In the genomic region with DNA sequence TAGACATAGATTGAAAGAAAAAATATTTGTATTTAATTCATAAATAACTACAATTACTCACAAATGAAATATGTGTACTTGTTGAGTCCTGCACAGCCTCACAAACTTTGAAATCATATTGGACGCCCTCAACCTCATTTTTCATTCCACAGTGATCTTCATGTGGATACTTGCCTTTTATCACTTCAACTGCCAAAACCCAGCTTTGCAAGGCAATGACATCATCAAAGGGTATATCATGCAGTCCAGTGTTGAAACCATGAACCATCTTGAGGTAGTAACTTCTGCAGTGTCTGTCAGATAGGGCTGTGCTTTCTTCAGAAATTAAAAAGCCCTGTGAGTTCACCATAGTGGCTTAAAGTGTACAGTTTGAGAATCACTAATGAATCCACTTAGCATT, we compare ENCODE assay signal across 18 cellular contexts.
A peak's percentile ranks its signal among the peaks of the same experiment; 100 is the strongest.
DNase-seq lines count a peak whose midpoint lies in the region; FAIRE-seq and TF ChIP-seq lines count a peak whose summit lies in the region.
"Had no signal": no experiment of that assay in that cellular context is flagged by ENCODE, and none has a peak within 500 bp of the region (broad histone marks: within the 10 kb centered on the region; RNA-seq: fewer than 3 reads in every experiment).

No MANE protein-coding gene starts in this region.

- H3K27ac ChIP-seq in breast epithelium (no peak overlapping the region), VCaP (peak overlapping the region; percentile 77), epithelial cell of prostate (no peak overlapping the region), keratinocyte (ENCODE audit: control insufficient read depth, insufficient read depth, low read length) (no peak overlapping the region), small intestine (ENCODE audit: low read depth in 1 of 2, low read length in 1 of 2) (no peak overlapping the region)
- H3K27ac ChIP-seq: 22Rv1 had no signal

- H3K27ac Mint-ChIP-seq in MCF 10A (ENCODE audit: low read depth, unreplicated experiment): no peak overlapping the region
- H3K27ac Mint-ChIP-seq: CD14-positive monocyte; CD8-positive, alpha-beta memory T cell; H9; HFFc6 had no signal

- H3K9me3 ChIP-seq in breast epithelium (no peaks in the 10 kb centered on the region), keratinocyte (ENCODE audit: control insufficient read depth, low read depth, low read length) (no peaks in the 10 kb centered on the region), small intestine (ENCODE audit: control insufficient read depth, low read depth) (no peaks in the 10 kb centered on the region)
- H3K9me3 ChIP-seq: Caco-2 had no signal

- POLR2A ChIA-PET in MCF 10A (lab: Yijun Ruan, JAX): interaction anchor here (0.6 kb wide), 1 partner anchor 118 kb away, joined by 3 read pairs; a partner anchor contains a TSS

- dilution Hi-C loops in keratinocyte (cut with MboI; ENCODE audit: extremely low pct_ligation_motif_present, low sequenced_read_pairs): no loop called here

- no peak for TF ChIP-seq POLR2A in breast epithelium (IDR thresholded peaks at IDR 0.05)

- H2AFZ ChIP-seq in keratinocyte (ENCODE audit: control insufficient read depth, low read length): no peak overlapping the region

- H3K9me1 ChIP-seq in keratinocyte (ENCODE audit: control insufficient read depth, extremely low read depth, insufficient read depth, low read length): no peaks in the 10 kb centered on the region

- H3K79me2 ChIP-seq in keratinocyte (ENCODE audit: control insufficient read depth, insufficient read depth, low read length): no peaks in the 10 kb centered on the region

- CTCF ChIA-PET in MCF 10A (lab: Yijun Ruan, JAX): interaction anchor here (0.6 kb wide), 1 partner anchor 245 kb away, joined by 3 read pairs; no protein-coding TSS in a partner anchor

- no peaks in the 10 kb centered on the region for H3K4me1 Mint-ChIP-seq in MCF 10A (ENCODE audit: insufficient read depth, unreplicated experiment)
- H3K4me1 Mint-ChIP-seq: CD14-positive monocyte; CD8-positive, alpha-beta memory T cell; H9 had no signal

- FAIRE-seq in keratinocyte (lab: Jason Lieb, UNC) (peak; percentile 36), small intestine (lab: Jason Lieb, UNC) (no peak)
- FAIRE-seq: GM18507 had no signal

- no peaks in the 10 kb centered on the region for H3K4me1 ChIP-seq in breast epithelium
- H3K4me1 ChIP-seq in keratinocyte (ENCODE audit: control insufficient read depth, extremely low read depth, insufficient read depth, low read length): no peaks in the 10 kb centered on the region
- no peaks in the 10 kb centered on the region for H3K4me1 ChIP-seq in small intestine (ENCODE audit: control insufficient read depth in 2 of 2, insufficient read depth in 1 of 2, low read depth in 1 of 2, low read length in 1 of 2)
- H3K4me1 ChIP-seq: Caco-2 had no signal

- WGBS in small intestine, 3 donors: 66 to 87% (median 69%) methylated on average over 1 of the region's 1 CpG

- H3K9ac ChIP-seq in keratinocyte (ENCODE audit: control insufficient read depth, extremely low read depth, insufficient read depth, low read length): no peak overlapping the region

- no peak overlapping the region for H3K4me2 ChIP-seq in keratinocyte (ENCODE audit: control insufficient read depth, extremely low read depth, insufficient read depth, low read depth, low read length)

- TF ChIP-seq CTCF in MCF 10A (IDR thresholded peaks at IDR 0.05; ENCODE audit: unreplicated experiment) (no peak), breast epithelium (IDR thresholded peaks at IDR 0.05) (no peak), VCaP (conservative IDR thresholded peaks at IDR 0.05) (no peak), keratinocyte (optimal IDR thresholded peaks at IDR 0.05 in 1 of 3, IDR thresholded peaks at IDR 0.05 in 1 of 3, conservative IDR thresholded peaks at IDR 0.05 in 1 of 3; ENCODE audit: extremely low read depth in 1 of 3, insufficient read depth in 2 of 3, low read length in 3 of 3) (no peak)

- H3K4me3 Mint-ChIP-seq in MCF 10A (ENCODE audit: unreplicated experiment): no peak overlapping the region
- H3K4me3 Mint-ChIP-seq: CD14-positive monocyte; CD8-positive, alpha-beta memory T cell; H9; HFFc6 had no signal

- no peaks in the 10 kb centered on the region for H3K9me3 Mint-ChIP-seq in MCF 10A (ENCODE audit: unreplicated experiment)
- H3K9me3 Mint-ChIP-seq: H9 had no signal

- peaks cover 5% of the 10 kb centered on the region for H3K36me3 Mint-ChIP-seq in MCF 10A (ENCODE audit: insufficient read depth, unreplicated experiment)
- H3K36me3 Mint-ChIP-seq: CD14-positive monocyte; CD8-positive, alpha-beta memory T cell had no signal

- H3K36me3 ChIP-seq in breast epithelium (no peaks in the 10 kb centered on the region), keratinocyte (ENCODE audit: control insufficient read depth in 2 of 2, extremely low read depth in 1 of 2, insufficient read depth in 2 of 2, low read length in 2 of 2) (no peaks in the 10 kb centered on the region), small intestine (ENCODE audit: control insufficient read depth in 2 of 2, insufficient read depth in 2 of 2, low read length in 2 of 2) (no peaks in the 10 kb centered on the region)

- no peaks in the 10 kb centered on the region for H3K27me3 ChIP-seq in breast epithelium
- H3K27me3 ChIP-seq in keratinocyte (ENCODE audit: control insufficient read depth, extremely low read depth, insufficient read depth, low read length): no peaks in the 10 kb centered on the region
- H3K27me3 ChIP-seq in small intestine (ENCODE audit: control insufficient read depth in 2 of 2, insufficient read depth in 2 of 2, low read length in 2 of 2): no peaks in the 10 kb centered on the region

- H3K27me3 Mint-ChIP-seq in MCF 10A (ENCODE audit: insufficient read depth, unreplicated experiment): no peaks in the 10 kb centered on the region
- H3K27me3 Mint-ChIP-seq: CD8-positive, alpha-beta memory T cell had no signal

- intact Hi-C loops in MCF 10A (cut with micrococcal nuclease): no loop called here
- intact Hi-C loops in breast epithelium (cut with DNase I; ENCODE audit: low total_unique reads): no loop called here

- H3K4me3 ChIP-seq in breast epithelium: no peak overlapping the region
- no peak overlapping the region for H3K4me3 ChIP-seq in keratinocyte (ENCODE audit: control insufficient read depth in 2 of 3, extremely low read depth in 1 of 3, insufficient read depth in 2 of 3, low read depth in 1 of 3, low read length in 3 of 3)
- no peak overlapping the region for H3K4me3 ChIP-seq in small intestine (ENCODE audit: low read depth in 1 of 2, low read length in 2 of 2)

- DNase-seq in MCF 10A (ENCODE audit: unreplicated experiment) (peak; percentile 74), breast epithelium (ENCODE audit: low spot score in 2 of 2) (no peak), epithelial cell of prostate (ENCODE audit: low read depth, low spot score) (peak; percentile 79), keratinocyte (ENCODE audit: low read depth, low spot score) (peak; percentile 57), DMS53 (lab: John Stamatoyannopoulos, UW) (no peak), small intestine (no peak), Kasumi-1 (lab: John Stamatoyannopoulos, UW) (no peak)
- DNase-seq: Caco-2; CD8-positive, alpha-beta memory T cell; GF-D8; GOT3; H9; HFFc6; IMR-90 had no signal

- H4K20me1 ChIP-seq in keratinocyte (ENCODE audit: control insufficient read depth, extremely low read depth, insufficient read depth, low read length): no peaks in the 10 kb centered on the region

- BruUV-seq in MCF 10A (replicated peaks; lab: Mats Ljungman, UMichigan): no TSS peak

Comparison
In these comparisons a context has a peak if more than half of its experiments do, and no peak if none do; other contexts are left out.
1. DNase-seq: peak in MCF 10A (single experiment), epithelial cell of prostate (single experiment) and keratinocyte (single experiment); none in breast epithelium (0 of 2), DMS53 (single experiment), small intestine (single experiment) and Kasumi-1 (0 of 2).